In the genomic region with DNA sequence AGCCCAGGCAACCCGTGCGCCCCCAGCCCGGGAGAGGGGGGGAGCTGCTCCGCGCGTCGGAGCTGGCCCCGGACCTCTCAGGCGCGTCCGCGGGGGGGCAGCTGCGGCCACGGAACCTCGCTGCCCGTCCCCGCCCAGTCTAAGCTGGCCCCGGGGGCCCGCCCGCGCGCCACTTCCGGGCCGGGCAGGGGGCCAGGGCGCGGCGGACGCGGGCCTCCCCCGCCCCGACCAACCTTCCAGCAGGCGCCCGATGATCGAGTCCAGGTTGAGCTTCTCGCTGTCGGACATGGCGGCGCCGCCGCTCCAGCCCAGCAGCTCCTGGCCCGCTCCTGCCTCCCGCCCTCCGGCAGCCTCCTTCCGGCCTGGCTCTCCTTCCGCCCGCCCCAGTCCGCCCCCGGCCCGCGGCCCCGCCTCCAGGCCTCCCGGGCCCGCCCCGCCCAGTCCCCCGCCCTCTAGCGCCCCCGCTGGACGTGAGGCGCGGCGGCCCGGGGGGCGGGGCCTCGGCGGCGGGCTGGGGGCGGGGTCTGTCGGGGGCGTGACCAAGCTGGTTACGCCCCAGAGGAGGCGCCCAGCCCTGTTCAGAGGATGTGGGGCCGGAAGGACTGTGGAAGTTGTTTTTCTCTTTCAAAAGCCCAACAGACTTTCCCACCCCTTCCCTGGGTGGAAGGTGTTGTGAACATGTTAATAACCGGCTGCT, we compare ENCODE assay signal across 8 cellular contexts. TPM values are rescaled to one million over a fixed set of nuclear protein-coding genes. Genes with fewer than 3 reads are reported as not detected.
DNase-seq lines count a peak whose midpoint lies in the region; ATAC-seq, FAIRE-seq and TF ChIP-seq lines count a peak whose summit lies in the region.

A gene (minus strand): TSS at position 364 of the 697 bp plus-strand sequence. CDS start 76 bp downstream, at position 288.

- DNase-seq in Calu3 = peak; percentile 93
- peak; percentile 100 for DNase-seq in HuH-7 (ENCODE audit: low spot score)
- peak; percentile 92 for DNase-seq in OCI-LY7 (ENCODE audit: low spot score)
- DNase-seq in activated CD8-positive, alpha-beta memory T cell treated with anti-CD3 and anti-CD28 coated beads, Interleukin-2, amount 50 U/mL, for 48 hours = peak; percentile 98
- peak; percentile 85 for DNase-seq in endothelial cell of umbilical vein (ENCODE audit: low read depth, low spot score)
- DNase-seq in middle frontal gyrus (ENCODE audit: extremely low spot score, low spot score) = peak; percentile 72
- DNase-seq in stimulated activated CD8-positive, alpha-beta memory T cell treated with anti-CD3 and anti-CD28 coated beads, Interleukin-2, amount 100 ng/mL, for 1 hour (ENCODE audit: low read depth in 2 of 2) = peak; percentile 89 to 91

- peak within 1 kb of the TSS; percentile 97 for H3K4me2 ChIP-seq in OCI-LY7 (ENCODE audit: low read length)
- peak within 1 kb of the TSS; percentile 81 for H3K4me2 ChIP-seq in endothelial cell of umbilical vein (ENCODE audit: insufficient read depth, low read length)

- H2AFZ ChIP-seq in OCI-LY7 (ENCODE audit: low read length) (no peak within 1 kb of the TSS), endothelial cell of umbilical vein (ENCODE audit: low read depth, low read length) (peak within 1 kb of the TSS; percentile 89)

- ATAC-seq in GM21390 (IDR thresholded peaks at IDR 0.05; ENCODE audit: unreplicated experiment) = peak; percentile 57

- H3K4me3 Mint-ChIP-seq in Calu3 (ENCODE audit: low read depth, unreplicated experiment) = peak within 1 kb of the TSS; percentile 69

- H4K20me1 ChIP-seq in OCI-LY7 (ENCODE audit: insufficient read depth, low read length) (0 out of 2 replicates have a peak, but pooled peaks cover 7% of the 10 kb centered on the region), endothelial cell of umbilical vein (replicated peaks; ENCODE audit: control insufficient read depth, extremely low read depth, insufficient read depth, low read length) (no peaks in the 10 kb centered on the region)

- dilution Hi-C loops in endothelial cell of umbilical vein (cut with MboI; ENCODE audit: extremely low pct_ligation_motif_present, low sequenced_read_pairs) = no loop called here

- no peaks in the 10 kb centered on the region for H3K9me3 Mint-ChIP-seq in Calu3 (ENCODE audit: low read depth, unreplicated experiment)

- H3K27me3 ChIP-seq in endothelial cell of umbilical vein (ENCODE audit: control insufficient read depth in 2 of 2, insufficient read depth in 2 of 2, low read length in 2 of 2) = no peaks in the 10 kb centered on the region

- no TSS peak for BruUV-seq in Calu3 (replicated peaks; lab: Mats Ljungman, UMichigan)
- TSS peak; percentile 10 for BruUV-seq in OCI-LY7 (replicated peaks; lab: Mats Ljungman, UMichigan)
- no TSS peak for BruUV-seq in endothelial cell of umbilical vein (replicated peaks; lab: Mats Ljungman, UMichigan)

- FAIRE-seq in endothelial cell of umbilical vein (lab: Jason Lieb, UNC) = peak; percentile 90

- H3K9ac ChIP-seq in endothelial cell of umbilical vein (replicated peaks; ENCODE audit: extremely low read depth, insufficient read depth, low read length) = peak within 1 kb of the TSS; percentile 89

- CTCF ChIA-PET in Calu3 (lab: Charles Lee) = interaction anchor here (0.6 to 2.1 kb wide), 16 partner anchors 10 to 227 kb away, joined by 3 to 12 read pairs (median 4); a partner anchor contains a TSS
- CTCF ChIA-PET in OCI-LY7 (lab: Charles Lee; ENCODE audit: unreplicated experiment) = interaction anchor here (0.6 to 1.1 kb wide), 8 partner anchors 10 to 1090 kb away, joined by 3 to 7 read pairs (median 3); a partner anchor contains a TSS
- CTCF ChIA-PET in endothelial cell of umbilical vein (lab: Charles Lee) = interaction anchor here (0.7 to 4.2 kb wide), 39 partner anchors 10 to 182 kb away, joined by 3 to 32 read pairs (median 6); a partner anchor contains a TSS

- H3K27ac Mint-ChIP-seq in Calu3 (ENCODE audit: unreplicated experiment) = no peak within 1 kb of the TSS

- no peaks in the 10 kb centered on the region for H3K4me1 Mint-ChIP-seq in Calu3 (ENCODE audit: low read depth, unreplicated experiment)

- H3K9me1 ChIP-seq in endothelial cell of umbilical vein (replicated peaks; ENCODE audit: control insufficient read depth, extremely low read depth, insufficient read depth, low read length) = no peaks in the 10 kb centered on the region

- H3K9me3 ChIP-seq in OCI-LY7 (ENCODE audit: low read length) (no peaks in the 10 kb centered on the region), endothelial cell of umbilical vein (replicated peaks; ENCODE audit: control insufficient read depth, insufficient read depth, low read length) (no peaks in the 10 kb centered on the region)

- peak; percentile 53 for TF ChIP-seq CTCF in Calu3 (IDR thresholded peaks at IDR 0.05; ENCODE audit: unreplicated experiment)
- no peak; the same call in none of the 2 replicates for TF ChIP-seq CTCF in OCI-LY7 (conservative IDR thresholded peaks at IDR 0.05; ENCODE audit: low read length)
- TF ChIP-seq CTCF in endothelial cell of umbilical vein (IDR thresholded peaks at IDR 0.05; ENCODE audit: extremely low read depth in 1 of 2, insufficient read depth in 1 of 2, low read depth in 1 of 2, low read length in 2 of 2) = peak in 1 of 2 donors; percentile 26

- intact Hi-C loops in Calu3 (cut with micrococcal nuclease; ENCODE audit: unreplicated experiment) (no loop called here), OCI-LY7 (cut with micrococcal nuclease; ENCODE audit: unreplicated experiment) (loop anchor here (5.0 to 10.0 kb wide), 2 partner anchors 186 to 243 kb away; no protein-coding TSS in a partner anchor), endothelial cell of umbilical vein (cut with micrococcal nuclease) (loop anchor here (1.0 to 2.0 kb wide), 5 partner anchors 9 to 105 kb away; a partner anchor contains a TSS)

- H3K9me2 ChIP-seq in OCI-LY7 (ENCODE audit: insufficient read depth, low read length) = no peaks in the 10 kb centered on the region

- H3K79me2 ChIP-seq in OCI-LY7 (ENCODE audit: insufficient read depth, low read depth, low read length) = peaks cover 42% of the 10 kb centered on the region
- H3K79me2 ChIP-seq in endothelial cell of umbilical vein (ENCODE audit: control insufficient read depth, insufficient read depth, low read length) = peaks cover 19% of the 10 kb centered on the region

- POLR2A ChIA-PET in OCI-LY7 (lab: Charles Lee) (interaction anchor here (0.7 to 5.1 kb wide), 17 partner anchors 10 to 653 kb away, joined by 3 to 38 read pairs (median 3); a partner anchor contains a TSS), endothelial cell of umbilical vein (lab: Charles Lee) (interaction anchor here (0.6 to 1.8 kb wide), 7 partner anchors 10 to 182 kb away, joined by 3 to 11 read pairs (median 3); a partner anchor contains a TSS)

- H3K4me3 ChIP-seq in OCI-LY7 (ENCODE audit: low read depth, low read length, poor library complexity, severe bottlenecking) (peak within 1 kb of the TSS; percentile 97), endothelial cell of umbilical vein (replicated peaks in 1 of 3; ENCODE audit: insufficient read depth in 1 of 3, low read depth in 1 of 3, low read length in 3 of 3) (peak within 1 kb of the TSS; percentile 79 to 89 (median 89))

- H3K4me1 ChIP-seq in OCI-LY7 (ENCODE audit: insufficient read depth, low read length, poor library complexity, severe bottlenecking) (peaks cover 59% of the 10 kb centered on the region), endothelial cell of umbilical vein (ENCODE audit: control insufficient read depth, extremely low read depth, insufficient read depth, low read length) (peaks cover 18% of the 10 kb centered on the region)

- peaks cover 55% of the 10 kb centered on the region for H3K36me3 ChIP-seq in OCI-LY7 (ENCODE audit: insufficient read depth, low read length)
- peaks cover 6 to 22% of the 10 kb centered on the region in 2 experiments for H3K36me3 ChIP-seq in endothelial cell of umbilical vein (ENCODE audit: control insufficient read depth in 2 of 2, extremely low read depth in 1 of 2, insufficient read depth in 2 of 2, low read length in 2 of 2)

- H3K36me3 Mint-ChIP-seq in Calu3 (ENCODE audit: insufficient read depth, unreplicated experiment) = peaks cover 42% of the 10 kb centered on the region

- peak; percentile 90 for TF ChIP-seq POLR2A in endothelial cell of umbilical vein (IDR thresholded peaks at IDR 0.05; ENCODE audit: low read depth, low read length)

- H3K27me3 Mint-ChIP-seq in Calu3 (ENCODE audit: unreplicated experiment) = no peaks in the 10 kb centered on the region

- H3K27ac ChIP-seq in OCI-LY7 (ENCODE audit: low read depth, low read length, poor library complexity, severe bottlenecking) (peak within 1 kb of the TSS; percentile 97), endothelial cell of umbilical vein (ENCODE audit: insufficient read depth, low read depth, low read length) (peak within 1 kb of the TSS; percentile 81)

TF ChIP-seq in endothelial cell of umbilical vein, 7 proteins besides CTCF, POLR2A, EP300 and RAD21:
- TF ChIP-seq MYC (IDR thresholded peaks at IDR 0.05; ENCODE audit: low read depth, low read length) (no peak), EZH2 (IDR thresholded peaks at IDR 0.05; ENCODE audit: borderline replicate concordance, low read depth, low read length, severe bottlenecking) (no peak), POLR2AphosphoS5 (IDR thresholded peaks at IDR 0.05; ENCODE audit: insufficient read depth, low read depth, low read length) (peak; percentile 98), GATA2 (IDR thresholded peaks at IDR 0.05; ENCODE audit: insufficient read depth, insufficient read length, low read depth, low read length) (no peak)

RNA-seq across cellular contexts. Expression of the gene that starts here (rescaled TPM):
- 179 and 180 TPM in 2 replicates for total RNA-seq in Calu3 (2022)
- 248 and 311 TPM in 2 replicates for total RNA-seq in OCI-LY7 (2014; rRNA removed; shearing (Covaris generic))
- 210 and 219 TPM in 2 replicates for total RNA-seq in OCI-LY7 (2022)
- 192 and 202 TPM in 2 replicates for total RNA-seq in endothelial cell of umbilical vein
- polyA plus RNA-seq in endothelial cell of umbilical vein = 419 and 446 TPM in 2 replicates
- polyA plus RNA-seq in endothelial cell of umbilical vein (2011; cell fraction: cytosol; rRNA removed) = 287 and 295 TPM in 2 replicates
- 126 and 127 TPM in 2 replicates for polyA plus RNA-seq in endothelial cell of umbilical vein (2011; cell fraction: nucleus; rRNA removed)
- 168 and 197 TPM in 2 replicates for polyA plus RNA-seq in endothelial cell of umbilical vein (2012)
- 148 and 170 TPM in 2 replicates for polyA minus RNA-seq in endothelial cell of umbilical vein
- 131 TPM for polyA minus RNA-seq in endothelial cell of umbilical vein (2011; cell fraction: cytosol; rRNA and poly(A)+ RNA removed)
- 30.2 and 40.7 TPM in 2 replicates for polyA minus RNA-seq in endothelial cell of umbilical vein (2011; cell fraction: nucleus; rRNA and poly(A)+ RNA removed)

Comparison
In these comparisons a context has a peak if more than half of its experiments do, and no peak if none do; other contexts are left out.
1. Peak in every context shown above with its lines: DNase-seq, ATAC-seq, H3K4me3 ChIP-seq and H3K27ac ChIP-seq.